In genomic region chr7:87003872-87004798, GRCh38 we compare ENCODE assay signal across 1 cellular context.
TF ChIP-seq lines count a peak whose summit lies in the region.

No MANE protein-coding gene starts in this region.

TF ChIP-seq in K562, 482 proteins besides CTCF, POLR2A, EP300 and RAD21 (continued from another document and continues in another):
- 0 out of 2 replicates have a peak, but pooled peaks have one; percentile 40 for TF ChIP-seq CUX1 (CRISPR knock-in tag; IDR thresholded peaks at IDR 0.05)
- TF ChIP-seq C11orf30 (IDR thresholded peaks at IDR 0.05; ENCODE audit: low read depth) = peak; percentile 49; the same call in 1 of the 2 replicates
- TF ChIP-seq MIER1 (IDR thresholded peaks at IDR 0.05; ENCODE audit: low read depth) = no peak
- TF ChIP-seq ZBTB26 (CRISPR knock-in tag; IDR thresholded peaks at IDR 0.05) = no peak
- no peak for TF ChIP-seq FOS (IDR thresholded peaks at IDR 0.05; ENCODE audit: extremely low read depth, insufficient read length)
- no peak for TF ChIP-seq MTF1 (CRISPR knock-in tag; IDR thresholded peaks at IDR 0.05; ENCODE audit: borderline replicate concordance)
- TF ChIP-seq TSHZ1 (CRISPR knock-in tag; IDR thresholded peaks at IDR 0.05) = no peak
- no peak for TF ChIP-seq PHF20 (IDR thresholded peaks at IDR 0.05; ENCODE audit: partially characterized antibody)
- TF ChIP-seq ZNF280A (IDR thresholded peaks at IDR 0.05; ENCODE audit: low read depth, partially characterized antibody) = no peak
- no peak for TF ChIP-seq NFE2L1 (tag; IDR thresholded peaks at IDR 0.05; ENCODE audit: borderline replicate concordance, low read depth)
- no peak for TF ChIP-seq ILF3 (IDR thresholded peaks at IDR 0.05; ENCODE audit: borderline replicate concordance)
- TF ChIP-seq ZNF124 (CRISPR knock-in tag; IDR thresholded peaks at IDR 0.05) = no peak
- no peak for TF ChIP-seq ZNF134 (CRISPR knock-in tag; conservative IDR thresholded peaks at IDR 0.05)
- no peak for TF ChIP-seq SMC3 (conservative IDR thresholded peaks at IDR 0.05; ENCODE audit: insufficient read depth, low read depth, low read length)
- TF ChIP-seq SMARCA5 (IDR thresholded peaks at IDR 0.05) = no peak
- no peak for TF ChIP-seq NR4A1 (CRISPR knock-in tag; IDR thresholded peaks at IDR 0.05)
- TF ChIP-seq NR4A1 (tag; IDR thresholded peaks at IDR 0.05) = no peak
- peak; percentile 76; the same call in 1 of the 2 replicates for TF ChIP-seq TOE1 (IDR thresholded peaks at IDR 0.05; ENCODE audit: borderline replicate concordance)
- no peak for TF ChIP-seq TOE1 (CRISPR knock-in tag; IDR thresholded peaks at IDR 0.05; ENCODE audit: borderline replicate concordance, low read depth)
- TF ChIP-seq ZNF12 (CRISPR knock-in tag; IDR thresholded peaks at IDR 0.05) = no peak
- peak; percentile 54; the same call in 1 of the 2 replicates for TF ChIP-seq ZNF589 (CRISPR knock-in tag; IDR thresholded peaks at IDR 0.05; ENCODE audit: low read depth)
- TF ChIP-seq HMGN3 (IDR thresholded peaks at IDR 0.05; ENCODE audit: borderline replicate concordance, extremely low read depth, insufficient read length, low read depth, low read length) = no peak
- TF ChIP-seq FOSL1 (tag; conservative IDR thresholded peaks at IDR 0.05) = peak; percentile 78
- TF ChIP-seq PHF21A (IDR thresholded peaks at IDR 0.05; ENCODE audit: borderline replicate concordance, low read depth) = no peak
- no peak for TF ChIP-seq HDAC8 (tag; IDR thresholded peaks at IDR 0.05)
- no peak for TF ChIP-seq ZNF717 (CRISPR knock-in tag; IDR thresholded peaks at IDR 0.05)
- TF ChIP-seq ZNF407 (IDR thresholded peaks at IDR 0.05; ENCODE audit: low read depth) = no peak
- no peak for TF ChIP-seq ZNF212 (CRISPR knock-in tag; IDR thresholded peaks at IDR 0.05)
- TF ChIP-seq, protein P1, sequence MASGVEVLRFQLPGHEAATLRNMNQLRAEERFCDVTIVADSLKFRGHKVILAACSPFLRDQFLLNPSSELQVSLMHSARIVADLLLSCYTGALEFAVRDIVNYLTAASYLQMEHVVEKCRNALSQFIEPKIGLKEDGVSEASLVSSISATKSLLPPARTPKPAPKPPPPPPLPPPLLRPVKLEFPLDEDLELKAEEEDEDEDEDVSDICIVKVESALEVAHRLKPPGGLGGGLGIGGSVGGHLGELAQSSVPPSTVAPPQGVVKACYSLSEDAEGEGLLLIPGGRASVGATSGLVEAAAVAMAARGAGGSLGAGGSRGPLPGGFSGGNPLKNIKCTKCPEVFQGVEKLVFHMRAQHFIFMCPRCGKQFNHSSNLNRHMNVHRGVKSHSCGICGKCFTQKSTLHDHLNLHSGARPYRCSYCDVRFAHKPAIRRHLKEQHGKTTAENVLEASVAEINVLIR (CRISPR knock-in tag; IDR thresholded peaks at IDR 0.05) = peak; percentile 67
- peak; percentile 42; the same call in 1 of the 2 replicates for TF ChIP-seq ELF1 (tag; IDR thresholded peaks at IDR 0.05)
- no peak for TF ChIP-seq ZBED1 (IDR thresholded peaks at IDR 0.05)
- no peak for TF ChIP-seq ZNF639 (CRISPR knock-in tag; conservative IDR thresholded peaks at IDR 0.05 in 1 of 2, IDR thresholded peaks at IDR 0.05 in 1 of 2)
- TF ChIP-seq, protein P2, sequence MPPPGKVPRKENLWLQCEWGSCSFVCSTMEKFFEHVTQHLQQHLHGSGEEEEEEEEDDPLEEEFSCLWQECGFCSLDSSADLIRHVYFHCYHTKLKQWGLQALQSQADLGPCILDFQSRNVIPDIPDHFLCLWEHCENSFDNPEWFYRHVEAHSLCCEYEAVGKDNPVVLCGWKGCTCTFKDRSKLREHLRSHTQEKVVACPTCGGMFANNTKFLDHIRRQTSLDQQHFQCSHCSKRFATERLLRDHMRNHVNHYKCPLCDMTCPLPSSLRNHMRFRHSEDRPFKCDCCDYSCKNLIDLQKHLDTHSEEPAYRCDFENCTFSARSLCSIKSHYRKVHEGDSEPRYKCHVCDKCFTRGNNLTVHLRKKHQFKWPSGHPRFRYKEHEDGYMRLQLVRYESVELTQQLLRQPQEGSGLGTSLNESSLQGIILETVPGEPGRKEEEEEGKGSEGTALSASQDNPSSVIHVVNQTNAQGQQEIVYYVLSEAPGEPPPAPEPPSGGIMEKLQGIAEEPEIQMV (tag; conservative IDR thresholded peaks at IDR 0.05; ENCODE audit: low read depth) = no peak
- peak; percentile 91 for TF ChIP-seq ATF7 (IDR thresholded peaks at IDR 0.05)
- peak; percentile 71 for TF ChIP-seq MYC (IDR thresholded peaks at IDR 0.05; ENCODE audit: low read depth, low read length)
- TF ChIP-seq MYC (CRISPR knock-in tag; IDR thresholded peaks at IDR 0.05; ENCODE audit: borderline replicate concordance, low read depth) = no peak
